ENCODE assay signal across 12 cellular contexts in the genomic region with DNA sequence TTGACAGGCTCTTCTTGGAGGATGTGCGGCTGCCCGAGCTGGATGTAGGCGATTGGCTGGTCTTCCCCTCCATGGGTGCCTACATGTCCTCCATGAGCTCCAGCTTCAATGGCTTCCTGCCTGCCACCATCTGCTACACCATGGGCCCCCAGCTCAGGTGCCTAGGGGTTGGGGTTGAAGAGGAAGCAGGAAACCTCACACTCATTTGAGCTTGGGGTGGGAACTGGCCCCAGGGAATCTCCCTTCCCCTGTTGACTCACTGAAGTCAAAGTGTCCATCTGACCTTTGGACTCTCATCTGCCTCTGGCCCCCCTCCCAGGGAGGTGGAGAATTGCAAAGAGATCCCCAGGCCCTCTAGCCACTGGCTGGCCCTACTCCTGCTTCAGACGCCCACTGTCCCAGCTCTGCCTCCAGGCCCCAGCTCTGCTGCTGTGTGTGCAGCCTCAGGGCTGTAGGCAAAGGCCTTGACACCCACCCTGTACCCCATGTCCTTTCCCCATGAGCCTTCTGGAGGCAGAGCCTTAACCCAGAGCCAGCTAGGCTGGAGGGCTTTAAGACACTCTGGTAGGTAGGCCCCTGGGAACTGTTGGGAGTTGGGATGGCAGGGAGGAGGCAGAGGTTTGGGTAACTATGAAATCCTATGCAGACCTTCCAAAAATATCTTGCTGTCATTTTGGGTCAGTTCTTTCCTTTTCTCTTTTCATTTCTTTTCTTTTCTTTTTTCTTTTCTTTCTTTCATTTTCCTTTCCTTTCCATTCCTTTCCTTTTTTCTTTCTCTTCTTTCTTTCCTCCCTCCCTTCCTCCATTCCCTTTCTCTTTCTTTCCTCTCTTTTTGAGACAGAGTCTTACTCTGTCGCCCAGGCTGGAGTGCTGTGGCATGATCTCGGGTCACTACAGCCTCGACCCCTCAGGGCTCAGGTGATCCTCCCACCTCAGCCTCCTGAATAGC.
DNase-seq lines count a peak whose midpoint lies in the region; ATAC-seq and TF ChIP-seq lines count a peak whose summit lies in the region.
"Had no signal": no experiment of that assay in that cellular context is flagged by ENCODE, and none has a peak within 500 bp of the region (broad histone marks: within the 10 kb centered on the region; RNA-seq: fewer than 3 reads in every experiment).

No MANE protein-coding gene starts in this region.

- DNase-seq in GM10248 (ENCODE audit: extremely low spot score) = peak; percentile 82
- DNase-seq in GM20000 (ENCODE audit: low spot score) = peak; percentile 69
- peak in 2 of 3 donors; percentile 34 to 45 for DNase-seq in mucosa of descending colon
- DNase-seq in psoas muscle = no peak
- DNase-seq in NCI-H2029 treated with DMSO at 0.1 percent for 48 hours (lab: John Stamatoyannopoulos, UW) = no peak
- DNase-seq in activated T-cell treated with anti-CD3 and anti-CD28 coated beads, Interleukin-2, amount 50 U/mL, for 1 hour = no peak
- DNase-seq: H9, NCI-H1417 treated with DMSO at 0.1 percent for 48 hours, SJCRH30, upper lobe of left lung had no signal

- peak overlapping the region; percentile 36; the same call in 1 of the 2 replicates for H3K4me2 ChIP-seq in KMS-11

- peak overlapping the region; percentile 2; the same call in 1 of the 2 replicates for H2AFZ ChIP-seq in KMS-11 (ENCODE audit: low read depth)

- H3K4me1 ChIP-seq in KMS-11 (ENCODE audit: low read depth, poor library complexity, severe bottlenecking) = peaks cover 37% of the 10 kb centered on the region
- H3K4me1 ChIP-seq in mucosa of descending colon (ENCODE audit: low read depth) = peaks cover 3% of the 10 kb centered on the region
- H3K4me1 ChIP-seq in psoas muscle = no peaks in the 10 kb centered on the region
- H3K4me1 ChIP-seq: upper lobe of left lung had no signal

- H4K20me1 ChIP-seq in KMS-11 (ENCODE audit: insufficient read depth) = no peaks in the 10 kb centered on the region

- CTCF ChIA-PET in GM10248 (lab: Yijun Ruan, JAX) = interaction anchor here (1.0 to 1.6 kb wide), 5 partner anchors 9 to 40 kb away, joined by 3 to 5 read pairs (median 4); no protein-coding TSS in a partner anchor

- WGBS in psoas muscle, 3 donors = 90 to 94% (median 91%) methylated on average over 5 to 7 of the region's 7 CpGs

- no peak overlapping the region for H3K9ac ChIP-seq in KMS-11

- intact Hi-C loops in mucosa of descending colon (cut with DNase I, micrococcal nuclease) = no loop called here
- intact Hi-C loops in psoas muscle (cut with DNase I) = loop anchor here in 1 of 2 donors (10.0 kb wide), 1 partner anchor 55 kb away; no protein-coding TSS in a partner anchor

- POLR2A ChIA-PET in GM10248 (lab: Yijun Ruan, JAX) = no interaction called here

- H3K27me3 ChIP-seq in KMS-11 (ENCODE audit: insufficient read depth, low read depth) (no peaks in the 10 kb centered on the region), psoas muscle (ENCODE audit: insufficient read depth in 3 of 3, low read length in 2 of 3) (peaks cover 0 to 15% (median 0%) of the 10 kb centered on the region in 3 donors)
- H3K27me3 ChIP-seq: upper lobe of left lung had no signal

- H3K79me2 ChIP-seq in KMS-11 (ENCODE audit: insufficient read depth, low read depth) = no peaks in the 10 kb centered on the region

- H3K27ac ChIP-seq in KMS-11 (no peak overlapping the region), psoas muscle (no peak overlapping the region)
- H3K27ac ChIP-seq: SJCRH30, upper lobe of left lung had no signal

- ATAC-seq in mucosa of descending colon = peak; percentile 76
- no peak for ATAC-seq in psoas muscle
- ATAC-seq in HG03095 (IDR thresholded peaks at IDR 0.05; ENCODE audit: unreplicated experiment) = no peak

- H3K9me3 ChIP-seq in mucosa of descending colon (peaks cover 4% of the 10 kb centered on the region), psoas muscle (no peaks in the 10 kb centered on the region)
- H3K9me3 ChIP-seq: SJCRH30, upper lobe of left lung had no signal

- no peak overlapping the region for H3K4me3 ChIP-seq in KMS-11 (IDR thresholded peaks at IDR 0.05; ENCODE audit: insufficient read depth, low read depth, low read length)
- no peak overlapping the region for H3K4me3 ChIP-seq in mucosa of descending colon
- no peak overlapping the region for H3K4me3 ChIP-seq in psoas muscle
- H3K4me3 ChIP-seq: SJCRH30, upper lobe of left lung had no signal

- H3K36me3 ChIP-seq in KMS-11 (ENCODE audit: insufficient read depth) (no peaks in the 10 kb centered on the region), mucosa of descending colon (ENCODE audit: low read depth) (no peaks in the 10 kb centered on the region), psoas muscle (ENCODE audit: insufficient read depth in 1 of 2, low read depth in 1 of 2) (no peaks in the 10 kb centered on the region)
- H3K36me3 ChIP-seq: SJCRH30, upper lobe of left lung had no signal

- no peak for TF ChIP-seq CTCF in GM10248 (IDR thresholded peaks at IDR 0.05; ENCODE audit: control extremely low read depth, extremely low read depth, low read depth, missing control alignments)
- TF ChIP-seq CTCF in GM20000 (IDR thresholded peaks at IDR 0.05; ENCODE audit: extremely low read depth, missing control alignments) = no peak
- TF ChIP-seq CTCF in KMS-11 (conservative IDR thresholded peaks at IDR 0.05; ENCODE audit: low read depth, low read length) = no peak
- TF ChIP-seq CTCF in mucosa of descending colon (IDR thresholded peaks at IDR 0.05) = no peak
- TF ChIP-seq CTCF in psoas muscle (IDR thresholded peaks at IDR 0.05) = no peak

Comparison
In these comparisons a context has a peak if more than half of its experiments do, and no peak if none do; other contexts are left out.
1. DNase-seq: peak in GM10248 (single experiment), GM20000 (single experiment) and mucosa of descending colon (2 of 3); none in psoas muscle (0 of 2), NCI-H2029 treated with DMSO at 0.1 percent for 48 hours (single experiment) and activated T-cell treated with anti-CD3 and anti-CD28 coated beads, Interleukin-2, amount 50 U/mL, for 1 hour (single experiment).